In the genomic region with DNA sequence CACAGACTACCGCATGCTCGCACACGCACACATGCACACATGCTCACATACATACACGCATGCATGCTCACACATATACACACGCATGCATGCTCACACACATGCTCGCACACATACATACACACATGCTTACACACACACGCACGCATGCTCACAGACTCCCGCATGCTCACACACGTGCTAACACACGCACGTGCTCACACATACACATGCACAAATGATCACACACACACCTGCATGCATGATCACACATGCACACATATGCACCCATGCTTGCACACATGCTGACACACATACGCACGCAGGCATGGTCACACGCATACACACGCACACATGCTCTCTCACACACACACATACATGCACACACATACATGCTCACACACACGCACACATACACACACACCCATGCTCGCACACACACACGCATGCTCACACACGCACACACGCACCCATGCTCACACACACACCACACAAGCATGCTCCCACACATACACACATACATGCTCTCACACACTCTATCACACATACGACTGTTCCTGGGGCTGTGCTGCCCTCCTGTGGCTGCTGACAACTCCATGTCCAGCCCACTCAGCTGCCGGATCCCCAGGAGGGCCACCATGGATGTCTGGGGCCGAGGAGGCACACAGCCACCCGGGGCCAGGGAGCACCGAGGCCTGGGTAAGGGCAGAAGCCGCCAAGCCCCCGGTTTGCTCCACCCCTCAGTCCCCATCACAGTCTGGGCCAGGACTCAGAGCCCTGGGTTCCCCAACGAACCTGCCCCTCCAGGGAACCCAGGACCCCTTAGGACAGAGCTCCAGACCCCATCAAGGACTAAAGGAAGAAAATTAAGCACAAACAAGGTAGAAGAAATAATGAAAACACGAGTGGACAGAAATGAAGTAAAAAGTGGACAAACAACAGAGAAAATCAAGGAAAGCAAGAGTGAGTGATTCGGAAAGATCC, we compare ENCODE assay signal across 8 cellular contexts. TPM values are rescaled to one million over a fixed set of nuclear protein-coding genes. Genes with fewer than 3 reads are reported as not detected.
DNase-seq lines count a peak whose midpoint lies in the region; ATAC-seq and TF ChIP-seq lines count a peak whose summit lies in the region.

No MANE protein-coding gene starts in this region.

- H3K4me1 Mint-ChIP-seq in activated CD4-positive, alpha-beta T cell treated with anti-CD3 and anti-CD28 coated beads, Interleukin-2, amount 10 ng/mL, durations not matched to agents 24 days and 14 days: peaks cover 2% of the 10 kb centered on the region

- H3K27ac ChIP-seq in A673 (ENCODE audit: low read depth, low read length, poor library complexity, severe bottlenecking): no peak overlapping the region
- no peak overlapping the region for H3K27ac ChIP-seq in lower lobe of right lung

- H3K4me1 ChIP-seq in A673 (ENCODE audit: insufficient read depth, low read length, poor library complexity, severe bottlenecking) (no peaks in the 10 kb centered on the region), lower lobe of right lung (peaks cover 31% of the 10 kb centered on the region)

- POLR2A ChIA-PET in A673 (lab: Charles Lee; ENCODE audit: low non-redundant PET): no interaction called here

- no peaks in the 10 kb centered on the region for H3K9me3 ChIP-seq in A673 (ENCODE audit: low read depth, low read length, poor library complexity, severe bottlenecking)
- H3K9me3 ChIP-seq in lower lobe of right lung: no peaks in the 10 kb centered on the region

- CTCF ChIA-PET in A673 (lab: Charles Lee): interaction anchor here (0.6 to 1.4 kb wide), 6 partner anchors 12 to 147 kb away, joined by 4 to 23 read pairs (median 9); no protein-coding TSS in a partner anchor

- no peak overlapping the region for H3K4me3 Mint-ChIP-seq in activated CD4-positive, alpha-beta T cell treated with anti-CD3 and anti-CD28 coated beads, Interleukin-2, amount 10 ng/mL, durations not matched to agents 24 days and 14 days

- peak; percentile 90 to 93 for ATAC-seq in lower lobe of right lung

- DNase-seq in A673 (ENCODE audit: low spot score) (peak; percentile 89), GM20000 (ENCODE audit: low spot score) (peak; percentile 85), NCI-H460 (ENCODE audit: extremely low read depth, low read depth) (peak; percentile 83), choroid plexus epithelial cell (ENCODE audit: low read depth) (peak; percentile 87), lower lobe of right lung (peak; percentile 88), cortex of kidney (lab: John Stamatoyannopoulos, UW) (no peak)
- DNase-seq in activated CD4-positive, alpha-beta T cell treated with anti-CD3 and anti-CD28 coated beads, Interleukin-2, amount 10 ng/mL, durations not matched to agents 24 days and 14 days: peak; percentile 93
- DNase-seq in stimulated activated CD8-positive, alpha-beta memory T cell treated with anti-CD3 and anti-CD28 coated beads, Interleukin-12 subunit alpha, Interleukin-12 subunit beta, amount 100 ng/mL, for 1 hour (ENCODE audit: low read depth): peak; percentile 52

- H3K4me3 ChIP-seq in A673 (ENCODE audit: low read depth, low read length, poor library complexity, severe bottlenecking) (no peak overlapping the region), choroid plexus epithelial cell (ENCODE audit: low read depth, low read length) (no peak overlapping the region), lower lobe of right lung (no peak overlapping the region)

- no TSS peak for BruUV-seq in A673 (replicated peaks; lab: Mats Ljungman, UMichigan)

- no peaks in the 10 kb centered on the region for H3K9me3 Mint-ChIP-seq in activated CD4-positive, alpha-beta T cell treated with anti-CD3 and anti-CD28 coated beads, Interleukin-2, amount 10 ng/mL, durations not matched to agents 24 days and 14 days

- H3K27me3 Mint-ChIP-seq in activated CD4-positive, alpha-beta T cell treated with anti-CD3 and anti-CD28 coated beads, Interleukin-2, amount 10 ng/mL, durations not matched to agents 24 days and 14 days: peaks cover 6% of the 10 kb centered on the region

- H3K36me3 Mint-ChIP-seq in activated CD4-positive, alpha-beta T cell treated with anti-CD3 and anti-CD28 coated beads, Interleukin-2, amount 10 ng/mL, durations not matched to agents 24 days and 14 days (ENCODE audit: low read depth): no peaks in the 10 kb centered on the region

- intact Hi-C loops in A673 (cut with micrococcal nuclease; ENCODE audit: unreplicated experiment) (loop anchor here (1.0 kb wide), 1 partner anchor 146 kb away; no protein-coding TSS in a partner anchor), lower lobe of right lung (cut with DNase I) (loop anchor here (5.0 kb wide), 1 partner anchor 144 kb away; no protein-coding TSS in a partner anchor)
- intact Hi-C loops in activated CD4-positive, alpha-beta T cell treated with anti-CD3 and anti-CD28 coated beads, Interleukin-2, amount 10 ng/mL, durations not matched to agents 24 days and 14 days (cut with micrococcal nuclease): loop anchor here (1.0 to 10.0 kb wide), 2 partner anchors 87 to 146 kb away; a partner anchor contains a TSS

- H3K27ac Mint-ChIP-seq in activated CD4-positive, alpha-beta T cell treated with anti-CD3 and anti-CD28 coated beads, Interleukin-2, amount 10 ng/mL, durations not matched to agents 24 days and 14 days: no peak overlapping the region

- no peaks in the 10 kb centered on the region for H3K36me3 ChIP-seq in A673 (ENCODE audit: insufficient read depth, low read length, poor library complexity, severe bottlenecking)
- H3K36me3 ChIP-seq in lower lobe of right lung: no peaks in the 10 kb centered on the region

- TF ChIP-seq CTCF in A673 (conservative IDR thresholded peaks at IDR 0.05; ENCODE audit: low read depth, low read length): peak; percentile 95
- peak; percentile 78 for TF ChIP-seq CTCF in GM20000 (IDR thresholded peaks at IDR 0.05; ENCODE audit: extremely low read depth, missing control alignments)
- TF ChIP-seq CTCF in choroid plexus epithelial cell (conservative IDR thresholded peaks at IDR 0.05; ENCODE audit: low read depth, low read length): peak; percentile 93
- peak; percentile 90 for TF ChIP-seq CTCF in lower lobe of right lung (IDR thresholded peaks at IDR 0.05)

- no peaks in the 10 kb centered on the region for H3K27me3 ChIP-seq in A673 (replicated peaks; ENCODE audit: insufficient read depth, low read depth, low read length, poor library complexity)
- no peaks in the 10 kb centered on the region for H3K27me3 ChIP-seq in lower lobe of right lung (ENCODE audit: low read depth)

RNA-seq across cellular contexts. Expression of a gene that starts 31.4 kb away (rescaled TPM):
- 79.5 and 98.5 TPM in 2 replicates for total RNA-seq in A673 (2021)
- 51.7 and 77.2 TPM in 2 replicates for total RNA-seq in NCI-H460 (2014; rRNA removed; shearing (Covaris generic))
- 130 and 149 TPM in 2 replicates for polyA plus RNA-seq in NCI-H460 (2014; cell fraction: nucleus; rRNA removed)
- total RNA-seq in activated CD4-positive, alpha-beta T cell treated with anti-CD3 and anti-CD28 coated beads, Interleukin-2, amount 10 ng/mL, durations not matched to agents 24 days and 14 days: 3.2 and 3.5 TPM in 2 replicates
- 230 TPM for total RNA-seq in lower lobe of right lung

RNA-seq across cellular contexts. Expression of a gene that starts 55.9 kb away (rescaled TPM):
- 56.0 and 57.7 TPM in 2 replicates for total RNA-seq in A673 (2021)
- total RNA-seq in NCI-H460 (2014; rRNA removed; shearing (Covaris generic)): 24.5 and 27.8 TPM in 2 replicates
- 36.0 and 49.6 TPM in 2 replicates for polyA plus RNA-seq in NCI-H460 (2014; cell fraction: nucleus; rRNA removed)
- 25.6 and 25.9 TPM in 2 replicates for total RNA-seq in activated CD4-positive, alpha-beta T cell treated with anti-CD3 and anti-CD28 coated beads, Interleukin-2, amount 10 ng/mL, durations not matched to agents 24 days and 14 days
- 106 TPM for total RNA-seq in lower lobe of right lung

Comparison
In these comparisons a context has a peak if more than half of its experiments do, and no peak if none do; other contexts are left out.
1. RNA of a gene that starts 31.4 kb away (total RNA-seq): 230 TPM in lower lobe of right lung (single experiment), 79.5 to 98.5 TPM in A673 and 51.7 to 77.2 TPM in NCI-H460; 3.2 to 3.5 TPM in activated CD4-positive, alpha-beta T cell treated with anti-CD3 and anti-CD28 coated beads, Interleukin-2, amount 10 ng/mL, durations not matched to agents 24 days and 14 days; every median in the first group is over 10 times any median in the second.
2. Peak in every context shown above with its lines, with median percentiles within 50 percentile points of each other: CTCF ChIP-seq.